ENCODE assay signal across 23 cellular contexts in genomic region chr7:104890216-104890615, GRCh38.
"Had no signal": no experiment of that assay in that cellular context is flagged by ENCODE, and none has a peak within 500 bp of the region (broad histone marks: within the 10 kb centered on the region; RNA-seq: fewer than 3 reads in every experiment).

No MANE protein-coding gene starts in this region.

- H3K27me3 ChIP-seq: MG63, SJSA1 had no signal

- H3K9me3 ChIP-seq: MG63, SJSA1 had no signal

- H3K27ac ChIP-seq: SJSA1, SK-N-MC had no signal

- H3K4me3 ChIP-seq: MG63, SJSA1, SK-N-MC had no signal

- H3K4me1 ChIP-seq: SJSA1 had no signal

- FAIRE-seq: RCC 7860 had no signal

- H3K36me3 ChIP-seq: MG63, SJSA1 had no signal

- DNase-seq: Karpas-422, KG1, MG63, NCI-H1092, NCI-H1105 treated with DMSO at 0.1 percent for 48 hours, NCI-H1417 treated with DMSO at 0.1 percent for 48 hours, NCI-H146, NCI-H1694 treated with DMSO at 0.1 percent for 48 hours, NCI-H1930, NCI-H2081 treated with DMSO at 0.1 percent for 48 hours, NCI-H2171, NCI-H226, NCI-H446, NCI-H510A, NCI-H524 treated with DMSO at 0.1 percent for 48 hours, NCI-H69, NCI-H774, Right ventricle myocardium superior, RPMI8226, SIG-M5 had no signal
